In genomic region chr1:109389638-109390341, GRCh38 we compare ENCODE assay signal across 1 cellular context.
TF ChIP-seq lines count a peak whose summit lies in the region.

No MANE protein-coding gene starts in this region.

TF ChIP-seq in K562, 482 proteins besides CTCF, POLR2A, EP300 and RAD21 (continued from another document and continues in another):
- TF ChIP-seq HMG20B (CRISPR knock-in tag; IDR thresholded peaks at IDR 0.05), result no peak
- 0 out of 2 replicates have a peak, but pooled peaks have one; percentile 8 for TF ChIP-seq POLR2G (IDR thresholded peaks at IDR 0.05; ENCODE audit: low read depth, low read length)
- no peak for TF ChIP-seq KDM2B (CRISPR knock-in tag; IDR thresholded peaks at IDR 0.05)
- TF ChIP-seq ZNF316 (IDR thresholded peaks at IDR 0.05), result peak; percentile 89
- 0 out of 2 replicates have a peak, but pooled peaks have one; percentile 49 for TF ChIP-seq IFI16 (CRISPR knock-in tag; IDR thresholded peaks at IDR 0.05)
- peak; percentile 96 for TF ChIP-seq HDAC2 (IDR thresholded peaks at IDR 0.05)
- peak; percentile 75 to 92 for TF ChIP-seq AFF1 (IDR thresholded peaks at IDR 0.05; ENCODE audit: low read depth in 1 of 2, partially characterized antibody in 2 of 2)
- TF ChIP-seq KLF13 (tag; IDR thresholded peaks at IDR 0.05; ENCODE audit: borderline replicate concordance, low read depth), result no peak
- TF ChIP-seq RNF2 (IDR thresholded peaks at IDR 0.05), result peak; percentile 52; the same call in 1 of the 2 replicates
- TF ChIP-seq ZNF512 (tag; IDR thresholded peaks at IDR 0.05), result no peak
- TF ChIP-seq SNRNP70 (optimal IDR thresholded peaks at IDR 0.05; ENCODE audit: low read depth, low read length), result no peak
- no peak for TF ChIP-seq RFX7 (CRISPR knock-in tag; IDR thresholded peaks at IDR 0.05)
- TF ChIP-seq MLX (CRISPR knock-in tag; conservative IDR thresholded peaks at IDR 0.05), result no peak
- no peak for TF ChIP-seq ZNF79 (CRISPR knock-in tag; IDR thresholded peaks at IDR 0.05; ENCODE audit: low read depth)
- no peak for TF ChIP-seq ZNF764 (CRISPR knock-in tag; IDR thresholded peaks at IDR 0.05; ENCODE audit: low read depth)
- no peak for TF ChIP-seq ZBTB26 (CRISPR knock-in tag; IDR thresholded peaks at IDR 0.05)
- peak; percentile 8 for TF ChIP-seq FOS (IDR thresholded peaks at IDR 0.05; ENCODE audit: extremely low read depth, insufficient read length)
- peak; percentile 98 for TF ChIP-seq DPF2 (IDR thresholded peaks at IDR 0.05)
- TF ChIP-seq ZNF347 (CRISPR knock-in tag; IDR thresholded peaks at IDR 0.05; ENCODE audit: low read depth), result no peak
- no peak for TF ChIP-seq FOXK1 (CRISPR knock-in tag; IDR thresholded peaks at IDR 0.05; ENCODE audit: borderline replicate concordance)
- peak; percentile 16; the same call in 1 of the 2 replicates for TF ChIP-seq SP1 (CRISPR knock-in tag; IDR thresholded peaks at IDR 0.05)
- TF ChIP-seq TAF15 (IDR thresholded peaks at IDR 0.05; ENCODE audit: low read depth, low read length), result no peak
- peak; percentile 92; the same call in 1 of the 2 replicates for TF ChIP-seq SMARCC2 (IDR thresholded peaks at IDR 0.05; ENCODE audit: low read depth)
- TF ChIP-seq MTA1 (IDR thresholded peaks at IDR 0.05; ENCODE audit: borderline replicate concordance), result peak; percentile 89
- TF ChIP-seq SRSF9 (IDR thresholded peaks at IDR 0.05; ENCODE audit: borderline replicate concordance, low read depth, low read length), result no peak
- TF ChIP-seq NR1H2 (CRISPR knock-in tag; IDR thresholded peaks at IDR 0.05), result no peak
- TF ChIP-seq PRPF4 (IDR thresholded peaks at IDR 0.05; ENCODE audit: insufficient read depth, low read depth, low read length, poor library complexity, severe bottlenecking), result no peak
- 0 out of 2 replicates have a peak, but pooled peaks have one; percentile 19 for TF ChIP-seq TSHZ1 (CRISPR knock-in tag; IDR thresholded peaks at IDR 0.05)
- TF ChIP-seq RBFOX2 (IDR thresholded peaks at IDR 0.05; ENCODE audit: low read depth, low read length), result no peak; the same call in 1 of the 2 replicates
- TF ChIP-seq SLC30A9 (CRISPR knock-in tag; IDR thresholded peaks at IDR 0.05), result no peak
- TF ChIP-seq ZBTB40 (IDR thresholded peaks at IDR 0.05), result peak; percentile 84
- no peak for TF ChIP-seq ZBTB40 (CRISPR knock-in tag; IDR thresholded peaks at IDR 0.05)
- no peak for TF ChIP-seq ZNF431 (CRISPR knock-in tag; IDR thresholded peaks at IDR 0.05)
- TF ChIP-seq ELF4 (CRISPR knock-in tag; IDR thresholded peaks at IDR 0.05), result peak; percentile 47; the same call in 1 of the 2 replicates
- no peak for TF ChIP-seq GATA2 (CRISPR knock-in tag; IDR thresholded peaks at IDR 0.05)
- peak; percentile 71 for TF ChIP-seq SMAD1 (IDR thresholded peaks at IDR 0.05; ENCODE audit: low read depth, low read length, partially characterized antibody)
- no peak for TF ChIP-seq TFAM (CRISPR knock-in tag; conservative IDR thresholded peaks at IDR 0.05)
- TF ChIP-seq MEIS2 (IDR thresholded peaks at IDR 0.05; ENCODE audit: partially characterized antibody), result no peak
- no peak for TF ChIP-seq CTCFL (IDR thresholded peaks at IDR 0.05; ENCODE audit: borderline replicate concordance, insufficient read depth, low read depth, low read length, poor library complexity, severe bottlenecking)
- TF ChIP-seq TRIM28 (IDR thresholded peaks at IDR 0.05), result peak; percentile 30; the same call in 1 of the 2 replicates
- TF ChIP-seq ETV1 (tag; conservative IDR thresholded peaks at IDR 0.05; ENCODE audit: low read depth), result no peak
- no peak for TF ChIP-seq RBM34 (IDR thresholded peaks at IDR 0.05; ENCODE audit: borderline replicate concordance, insufficient read depth, low read length)
